10 cellular contexts compared by ENCODE assay signal in the genomic region with DNA sequence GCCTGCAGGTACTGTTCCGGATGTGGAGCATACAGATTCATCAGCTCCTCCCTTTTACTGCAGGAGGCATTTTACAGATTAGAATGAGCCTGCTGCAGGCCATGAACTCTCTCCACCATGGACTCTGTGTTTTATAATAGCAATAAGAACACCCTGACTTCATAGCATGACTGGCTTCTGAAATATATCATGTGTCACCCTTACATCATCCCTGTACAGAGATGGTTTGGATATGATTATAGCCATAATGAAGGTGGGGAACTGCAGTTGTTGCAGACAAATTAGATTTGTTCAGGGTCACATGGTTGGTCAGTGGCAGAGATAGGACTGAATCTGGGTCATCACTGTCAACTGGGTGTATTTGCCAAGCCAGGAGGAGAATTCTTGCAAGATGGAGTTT.
A peak's percentile ranks its signal among the peaks of the same experiment; 100 is the strongest.
DNase-seq lines count a peak whose midpoint lies in the region; ATAC-seq, FAIRE-seq and TF ChIP-seq lines count a peak whose summit lies in the region.
"Had no signal": no experiment of that assay in that cellular context is flagged by ENCODE, and none has a peak within 500 bp of the region (broad histone marks: within the 10 kb centered on the region; RNA-seq: fewer than 3 reads in every experiment).

No MANE protein-coding gene starts in this region.

- DNase-seq in H54 (ENCODE audit: insufficient read length, low spot score) (peak; percentile 10), RKO (ENCODE audit: low spot score) (peak; percentile 72), erythroblast (lab: John Stamatoyannopoulos, UW) (peak; percentile 69 to 80), omental fat pad (ENCODE audit: low spot score) (no peak), NCI-H1092 (lab: John Stamatoyannopoulos, UW) (no peak), ecto neural progenitor cell (ENCODE audit: low spot score) (no peak)
- DNase-seq in activated CD4-positive, alpha-beta T cell treated with anti-CD3 and anti-CD28 coated beads for 48 hours, result no peak
- DNase-seq: glutamatergic neuron, NCI-H446 treated with DMSO at 0.1 percent for 48 hours had no signal

- FAIRE-seq in H54 (lab: Jason Lieb, UNC), result no peak

- no peak for TF ChIP-seq CTCF in omental fat pad (IDR thresholded peaks at IDR 0.05)

- no peak for TF ChIP-seq POLR2A in H54 (IDR thresholded peaks at IDR 0.05; ENCODE audit: low read depth, low read length)
- no peak for TF ChIP-seq POLR2A in erythroblast (IDR thresholded peaks at IDR 0.05; ENCODE audit: low read length)

- ATAC-seq in omental fat pad (ENCODE audit: low FRiP score), result peak; percentile 20
- no peak for ATAC-seq in HG02588 (IDR thresholded peaks at IDR 0.05; ENCODE audit: unreplicated experiment)

Comparison
In these comparisons a context has a peak if more than half of its experiments do, and no peak if none do; other contexts are left out.
1. DNase-seq: peak in H54 (single experiment), RKO (single experiment) and erythroblast (2 of 2); none in omental fat pad (single experiment), NCI-H1092 (single experiment), activated CD4-positive, alpha-beta T cell treated with anti-CD3 and anti-CD28 coated beads for 48 hours (single experiment) and ecto neural progenitor cell (single experiment).